ENCODE assay signal across 12 cellular contexts in the genomic region with DNA sequence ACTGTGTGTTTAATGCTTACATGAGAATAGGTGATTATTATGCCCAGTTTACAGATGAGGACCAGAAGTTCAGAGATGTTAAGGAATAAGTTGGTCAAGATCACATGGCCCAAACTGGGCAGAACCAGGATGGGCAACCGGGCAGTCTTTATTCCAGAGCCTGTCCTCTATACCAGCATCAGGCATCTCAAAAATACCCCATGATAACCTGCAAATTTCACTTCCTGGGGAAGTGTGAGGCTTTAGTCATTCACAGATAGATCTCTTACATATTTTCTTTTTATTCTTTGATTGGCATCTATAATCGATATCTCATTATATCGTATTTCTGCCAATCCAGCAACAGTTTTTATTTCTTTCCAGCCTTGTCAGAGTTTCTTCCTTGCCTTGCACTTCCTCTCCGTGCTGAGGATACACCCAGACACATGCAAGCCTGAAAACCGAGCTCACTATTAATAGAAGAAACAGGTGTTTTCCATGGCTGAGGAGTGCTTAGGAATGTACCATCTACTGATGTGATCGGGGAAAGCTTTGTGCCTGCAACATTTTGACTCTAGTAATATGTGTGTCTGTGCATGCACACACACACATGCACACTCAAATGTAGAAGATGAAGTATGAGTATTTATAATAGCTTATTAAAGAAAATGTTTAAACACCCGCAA.
A peak's percentile ranks its signal among the peaks of the same experiment; 100 is the strongest.
DNase-seq lines count a peak whose midpoint lies in the region; ATAC-seq and TF ChIP-seq lines count a peak whose summit lies in the region.
"Had no signal": no experiment of that assay in that cellular context is flagged by ENCODE, and none has a peak within 500 bp of the region (broad histone marks: within the 10 kb centered on the region; RNA-seq: fewer than 3 reads in every experiment).

No MANE protein-coding gene starts in this region.

- no peak for TF ChIP-seq CTCF in suprapubic skin (IDR thresholded peaks at IDR 0.05)

- TF ChIP-seq EP300 in suprapubic skin (IDR thresholded peaks at IDR 0.05) = no peak

- H3K9me3 Mint-ChIP-seq in memory B cell = no peaks in the 10 kb centered on the region

- H3K4me3 Mint-ChIP-seq in memory B cell = no peak overlapping the region

- H3K36me3 ChIP-seq in suprapubic skin = peaks cover 8% of the 10 kb centered on the region
- H3K36me3 ChIP-seq: SJCRH30, transverse colon had no signal

- peak overlapping the region; percentile 24 for H3K27ac Mint-ChIP-seq in memory B cell

- whole genome bisulfite sequencing in suprapubic skin = 78% methylated on average over 7 of the region's 7 CpGs

- no peak for DNase-seq in memory B cell (ENCODE audit: low spot score in 2 of 2)
- no peak for DNase-seq in suprapubic skin (ENCODE audit: low spot score in 2 of 2)
- DNase-seq in NCI-H446 (lab: John Stamatoyannopoulos, UW) = no peak
- no peak for DNase-seq in NCI-H2196 (lab: John Stamatoyannopoulos, UW; ENCODE audit: unreplicated experiment)
- DNase-seq: kidney glomerular epithelial cell, NCI-H1105 treated with DMSO at 0.1 percent for 48 hours, transverse colon had no signal

- TF ChIP-seq POLR2A in suprapubic skin (IDR thresholded peaks at IDR 0.05) = no peak

- no peaks in the 10 kb centered on the region for H3K4me1 ChIP-seq in suprapubic skin
- H3K4me1 ChIP-seq: transverse colon had no signal

- H3K27ac ChIP-seq in suprapubic skin = no peak overlapping the region
- H3K27ac ChIP-seq: SJCRH30 had no signal

- H3K27me3 Mint-ChIP-seq in memory B cell = no peaks in the 10 kb centered on the region

- H3K9me3 ChIP-seq in suprapubic skin = no peaks in the 10 kb centered on the region
- H3K9me3 ChIP-seq: SJCRH30, transverse colon had no signal

- no peaks in the 10 kb centered on the region for H3K27me3 ChIP-seq in suprapubic skin
- H3K27me3 ChIP-seq: SJCRH30, transverse colon had no signal

- ATAC-seq in GM18867 (IDR thresholded peaks at IDR 0.05; ENCODE audit: unreplicated experiment) (peak; percentile 23), GM21528 (IDR thresholded peaks at IDR 0.05; ENCODE audit: low FRiP score, unreplicated experiment) (peak; percentile 36), HG03457 (IDR thresholded peaks at IDR 0.05; ENCODE audit: unreplicated experiment) (peak; percentile 17), memory B cell (ENCODE audit: low read depth) (no peak)
- ATAC-seq: HCT116 had no signal

- peaks cover 2% of the 10 kb centered on the region for H3K36me3 Mint-ChIP-seq in memory B cell

- peaks cover 3% of the 10 kb centered on the region for H3K4me1 Mint-ChIP-seq in memory B cell

- H3K4me3 ChIP-seq in suprapubic skin = no peak overlapping the region
- H3K4me3 ChIP-seq: SJCRH30, transverse colon had no signal
